In the genomic region with DNA sequence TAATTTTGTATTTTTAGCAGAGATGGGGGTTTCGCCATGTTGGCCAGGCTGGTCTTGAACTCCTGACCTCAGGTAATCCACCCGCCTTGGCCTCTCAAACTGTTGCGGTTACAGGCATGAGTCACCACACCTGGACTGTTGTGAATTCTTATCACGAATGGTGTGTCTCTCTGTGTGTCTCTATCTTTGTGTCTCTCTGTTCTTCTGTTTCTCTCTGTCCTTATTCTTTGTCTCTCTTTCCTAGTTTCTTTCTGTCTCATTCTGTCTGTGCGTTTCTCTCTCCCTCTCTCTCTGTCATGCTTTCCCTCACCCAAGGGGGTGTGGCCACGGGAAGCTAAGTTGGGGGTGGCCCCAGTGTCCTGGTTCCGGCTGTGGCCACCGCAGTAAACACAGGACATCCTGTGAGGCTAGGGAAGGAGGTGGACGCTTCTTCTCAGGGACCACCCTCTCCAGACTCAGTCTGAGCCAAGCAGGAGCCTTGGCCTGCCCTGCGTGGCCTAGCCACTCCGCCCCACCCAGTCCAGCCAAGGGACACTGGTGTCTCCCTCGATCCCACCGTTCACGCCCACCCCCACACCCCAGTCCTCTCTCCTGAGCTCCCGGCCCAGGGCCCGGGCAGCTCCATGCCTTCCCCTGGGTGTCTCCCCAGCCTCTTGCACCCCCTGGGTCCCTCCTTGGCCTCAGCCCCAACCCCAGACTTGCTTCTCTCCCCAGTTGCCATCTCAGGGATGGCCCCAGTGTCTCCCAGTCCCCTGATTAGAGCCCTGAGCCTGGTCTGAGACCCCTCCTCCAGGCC, we compare ENCODE assay signal across 2 cellular contexts.
TF ChIP-seq lines count a peak whose summit lies in the region.

No MANE protein-coding gene starts in this region.

TF ChIP-seq in GM23338, 12 proteins besides CTCF, POLR2A, EP300 and RAD21 (continued from another document):
- TF ChIP-seq, protein P1, sequence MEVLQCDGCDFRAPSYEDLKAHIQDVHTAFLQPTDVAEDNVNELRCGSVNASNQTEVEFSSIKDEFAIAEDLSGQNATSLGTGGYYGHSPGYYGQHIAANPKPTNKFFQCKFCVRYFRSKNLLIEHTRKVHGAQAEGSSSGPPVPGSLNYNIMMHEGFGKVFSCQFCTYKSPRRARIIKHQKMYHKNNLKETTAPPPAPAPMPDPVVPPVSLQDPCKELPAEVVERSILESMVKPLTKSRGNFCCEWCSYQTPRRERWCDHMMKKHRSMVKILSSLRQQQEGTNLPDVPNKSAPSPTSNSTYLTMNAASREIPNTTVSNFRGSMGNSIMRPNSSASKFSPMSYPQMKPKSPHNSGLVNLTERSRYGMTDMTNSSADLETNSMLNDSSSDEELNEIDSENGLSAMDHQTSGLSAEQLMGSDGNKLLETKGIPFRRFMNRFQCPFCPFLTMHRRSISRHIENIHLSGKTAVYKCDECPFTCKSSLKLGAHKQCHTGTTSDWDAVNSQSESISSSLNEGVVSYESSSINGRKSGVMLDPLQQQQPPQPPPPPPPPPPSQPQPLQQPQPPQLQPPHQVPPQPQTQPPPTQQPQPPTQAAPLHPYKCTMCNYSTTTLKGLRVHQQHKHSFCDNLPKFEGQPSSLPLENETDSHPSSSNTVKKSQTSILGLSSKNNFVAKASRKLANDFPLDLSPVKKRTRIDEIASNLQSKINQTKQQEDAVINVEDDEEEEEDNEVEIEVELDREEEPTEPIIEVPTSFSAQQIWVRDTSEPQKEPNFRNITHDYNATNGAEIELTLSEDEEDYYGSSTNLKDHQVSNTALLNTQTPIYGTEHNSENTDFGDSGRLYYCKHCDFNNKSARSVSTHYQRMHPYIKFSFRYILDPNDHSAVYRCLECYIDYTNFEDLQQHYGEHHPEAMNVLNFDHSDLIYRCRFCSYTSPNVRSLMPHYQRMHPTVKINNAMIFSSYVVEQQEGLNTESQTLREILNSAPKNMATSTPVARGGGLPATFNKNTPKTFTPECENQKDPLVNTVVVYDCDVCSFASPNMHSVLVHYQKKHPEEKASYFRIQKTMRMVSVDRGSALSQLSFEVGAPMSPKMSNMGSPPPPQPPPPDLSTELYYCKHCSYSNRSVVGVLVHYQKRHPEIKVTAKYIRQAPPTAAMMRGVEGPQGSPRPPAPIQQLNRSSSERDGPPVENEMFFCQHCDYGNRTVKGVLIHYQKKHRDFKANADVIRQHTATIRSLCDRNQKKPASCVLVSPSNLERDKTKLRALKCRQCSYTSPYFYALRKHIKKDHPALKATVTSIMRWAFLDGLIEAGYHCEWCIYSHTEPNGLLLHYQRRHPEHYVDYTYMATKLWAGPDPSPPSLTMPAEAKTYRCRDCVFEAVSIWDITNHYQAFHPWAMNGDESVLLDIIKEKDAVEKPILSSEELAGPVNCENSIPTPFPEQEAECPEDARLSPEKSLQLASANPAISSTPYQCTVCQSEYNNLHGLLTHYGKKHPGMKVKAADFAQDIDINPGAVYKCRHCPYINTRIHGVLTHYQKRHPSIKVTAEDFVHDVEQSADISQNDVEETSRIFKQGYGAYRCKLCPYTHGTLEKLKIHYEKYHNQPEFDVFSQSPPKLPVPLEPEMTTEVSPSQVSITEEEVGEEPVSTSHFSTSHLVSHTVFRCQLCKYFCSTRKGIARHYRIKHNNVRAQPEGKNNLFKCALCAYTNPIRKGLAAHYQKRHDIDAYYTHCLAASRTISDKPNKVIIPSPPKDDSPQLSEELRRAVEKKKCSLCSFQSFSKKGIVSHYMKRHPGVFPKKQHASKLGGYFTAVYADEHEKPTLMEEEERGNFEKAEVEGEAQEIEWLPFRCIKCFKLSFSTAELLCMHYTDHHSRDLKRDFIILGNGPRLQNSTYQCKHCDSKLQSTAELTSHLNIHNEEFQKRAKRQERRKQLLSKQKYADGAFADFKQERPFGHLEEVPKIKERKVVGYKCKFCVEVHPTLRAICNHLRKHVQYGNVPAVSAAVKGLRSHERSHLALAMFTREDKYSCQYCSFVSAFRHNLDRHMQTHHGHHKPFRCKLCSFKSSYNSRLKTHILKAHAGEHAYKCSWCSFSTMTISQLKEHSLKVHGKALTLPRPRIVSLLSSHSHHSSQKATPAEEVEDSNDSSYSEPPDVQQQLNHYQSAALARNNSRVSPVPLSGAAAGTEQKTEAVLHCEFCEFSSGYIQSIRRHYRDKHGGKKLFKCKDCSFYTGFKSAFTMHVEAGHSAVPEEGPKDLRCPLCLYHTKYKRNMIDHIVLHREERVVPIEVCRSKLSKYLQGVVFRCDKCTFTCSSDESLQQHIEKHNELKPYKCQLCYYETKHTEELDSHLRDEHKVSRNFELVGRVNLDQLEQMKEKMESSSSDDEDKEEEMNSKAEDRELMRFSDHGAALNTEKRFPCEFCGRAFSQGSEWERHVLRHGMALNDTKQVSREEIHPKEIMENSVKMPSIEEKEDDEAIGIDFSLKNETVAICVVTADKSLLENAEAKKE (CRISPR knock-in tag; IDR thresholded peaks at IDR 0.05) = no peak
- TF ChIP-seq, protein P2, sequence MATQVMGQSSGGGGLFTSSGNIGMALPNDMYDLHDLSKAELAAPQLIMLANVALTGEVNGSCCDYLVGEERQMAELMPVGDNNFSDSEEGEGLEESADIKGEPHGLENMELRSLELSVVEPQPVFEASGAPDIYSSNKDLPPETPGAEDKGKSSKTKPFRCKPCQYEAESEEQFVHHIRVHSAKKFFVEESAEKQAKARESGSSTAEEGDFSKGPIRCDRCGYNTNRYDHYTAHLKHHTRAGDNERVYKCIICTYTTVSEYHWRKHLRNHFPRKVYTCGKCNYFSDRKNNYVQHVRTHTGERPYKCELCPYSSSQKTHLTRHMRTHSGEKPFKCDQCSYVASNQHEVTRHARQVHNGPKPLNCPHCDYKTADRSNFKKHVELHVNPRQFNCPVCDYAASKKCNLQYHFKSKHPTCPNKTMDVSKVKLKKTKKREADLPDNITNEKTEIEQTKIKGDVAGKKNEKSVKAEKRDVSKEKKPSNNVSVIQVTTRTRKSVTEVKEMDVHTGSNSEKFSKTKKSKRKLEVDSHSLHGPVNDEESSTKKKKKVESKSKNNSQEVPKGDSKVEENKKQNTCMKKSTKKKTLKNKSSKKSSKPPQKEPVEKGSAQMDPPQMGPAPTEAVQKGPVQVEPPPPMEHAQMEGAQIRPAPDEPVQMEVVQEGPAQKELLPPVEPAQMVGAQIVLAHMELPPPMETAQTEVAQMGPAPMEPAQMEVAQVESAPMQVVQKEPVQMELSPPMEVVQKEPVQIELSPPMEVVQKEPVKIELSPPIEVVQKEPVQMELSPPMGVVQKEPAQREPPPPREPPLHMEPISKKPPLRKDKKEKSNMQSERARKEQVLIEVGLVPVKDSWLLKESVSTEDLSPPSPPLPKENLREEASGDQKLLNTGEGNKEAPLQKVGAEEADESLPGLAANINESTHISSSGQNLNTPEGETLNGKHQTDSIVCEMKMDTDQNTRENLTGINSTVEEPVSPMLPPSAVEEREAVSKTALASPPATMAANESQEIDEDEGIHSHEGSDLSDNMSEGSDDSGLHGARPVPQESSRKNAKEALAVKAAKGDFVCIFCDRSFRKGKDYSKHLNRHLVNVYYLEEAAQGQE (IDR thresholded peaks at IDR 0.05; ENCODE audit: unreplicated experiment) = no peak
- TF ChIP-seq ZNF331 (CRISPR knock-in tag; IDR thresholded peaks at IDR 0.05; ENCODE audit: low read depth) = no peak
- TF ChIP-seq STAT1 (IDR thresholded peaks at IDR 0.05; ENCODE audit: unreplicated experiment) = no peak
- no peak for TF ChIP-seq NANOG (IDR thresholded peaks at IDR 0.05; ENCODE audit: borderline replicate concordance)

TF ChIP-seq in SK-N-SH treated with all-trans-retinoic acid at 6 μM for 48 hours, 23 proteins besides CTCF, POLR2A, EP300 and RAD21 (continued from another document):
- TF ChIP-seq, protein P3, sequence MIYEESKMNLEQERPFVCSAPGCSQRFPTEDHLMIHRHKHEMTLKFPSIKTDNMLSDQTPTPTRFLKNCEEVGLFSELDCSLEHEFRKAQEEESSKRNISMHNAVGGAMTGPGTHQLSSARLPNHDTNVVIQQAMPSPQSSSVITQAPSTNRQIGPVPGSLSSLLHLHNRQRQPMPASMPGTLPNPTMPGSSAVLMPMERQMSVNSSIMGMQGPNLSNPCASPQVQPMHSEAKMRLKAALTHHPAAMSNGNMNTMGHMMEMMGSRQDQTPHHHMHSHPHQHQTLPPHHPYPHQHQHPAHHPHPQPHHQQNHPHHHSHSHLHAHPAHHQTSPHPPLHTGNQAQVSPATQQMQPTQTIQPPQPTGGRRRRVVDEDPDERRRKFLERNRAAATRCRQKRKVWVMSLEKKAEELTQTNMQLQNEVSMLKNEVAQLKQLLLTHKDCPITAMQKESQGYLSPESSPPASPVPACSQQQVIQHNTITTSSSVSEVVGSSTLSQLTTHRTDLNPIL (CRISPR knock-in tag; IDR thresholded peaks at IDR 0.05; ENCODE audit: low read depth) = no peak
- TF ChIP-seq CSDC2 (CRISPR knock-in tag; IDR thresholded peaks at IDR 0.05) = no peak
- no peak for TF ChIP-seq GLIS3 (CRISPR knock-in tag; IDR thresholded peaks at IDR 0.05)
- no peak for TF ChIP-seq ARNTL (CRISPR knock-in tag; IDR thresholded peaks at IDR 0.05; ENCODE audit: borderline replicate concordance, low read depth)
- TF ChIP-seq, protein P4, sequence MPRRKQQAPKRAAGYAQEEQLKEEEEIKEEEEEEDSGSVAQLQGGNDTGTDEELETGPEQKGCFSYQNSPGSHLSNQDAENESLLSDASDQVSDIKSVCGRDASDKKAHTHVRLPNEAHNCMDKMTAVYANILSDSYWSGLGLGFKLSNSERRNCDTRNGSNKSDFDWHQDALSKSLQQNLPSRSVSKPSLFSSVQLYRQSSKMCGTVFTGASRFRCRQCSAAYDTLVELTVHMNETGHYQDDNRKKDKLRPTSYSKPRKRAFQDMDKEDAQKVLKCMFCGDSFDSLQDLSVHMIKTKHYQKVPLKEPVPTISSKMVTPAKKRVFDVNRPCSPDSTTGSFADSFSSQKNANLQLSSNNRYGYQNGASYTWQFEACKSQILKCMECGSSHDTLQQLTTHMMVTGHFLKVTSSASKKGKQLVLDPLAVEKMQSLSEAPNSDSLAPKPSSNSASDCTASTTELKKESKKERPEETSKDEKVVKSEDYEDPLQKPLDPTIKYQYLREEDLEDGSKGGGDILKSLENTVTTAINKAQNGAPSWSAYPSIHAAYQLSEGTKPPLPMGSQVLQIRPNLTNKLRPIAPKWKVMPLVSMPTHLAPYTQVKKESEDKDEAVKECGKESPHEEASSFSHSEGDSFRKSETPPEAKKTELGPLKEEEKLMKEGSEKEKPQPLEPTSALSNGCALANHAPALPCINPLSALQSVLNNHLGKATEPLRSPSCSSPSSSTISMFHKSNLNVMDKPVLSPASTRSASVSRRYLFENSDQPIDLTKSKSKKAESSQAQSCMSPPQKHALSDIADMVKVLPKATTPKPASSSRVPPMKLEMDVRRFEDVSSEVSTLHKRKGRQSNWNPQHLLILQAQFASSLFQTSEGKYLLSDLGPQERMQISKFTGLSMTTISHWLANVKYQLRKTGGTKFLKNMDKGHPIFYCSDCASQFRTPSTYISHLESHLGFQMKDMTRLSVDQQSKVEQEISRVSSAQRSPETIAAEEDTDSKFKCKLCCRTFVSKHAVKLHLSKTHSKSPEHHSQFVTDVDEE (CRISPR knock-in tag; IDR thresholded peaks at IDR 0.05) = no peak
- no peak for TF ChIP-seq BACH2 (CRISPR knock-in tag; IDR thresholded peaks at IDR 0.05; ENCODE audit: borderline replicate concordance)
- TF ChIP-seq TCF4 (CRISPR knock-in tag; IDR thresholded peaks at IDR 0.05; ENCODE audit: borderline replicate concordance) = no peak
- TF ChIP-seq ZC3H10 (CRISPR knock-in tag; IDR thresholded peaks at IDR 0.05) = no peak
